Comparison of ENCODE assay signal across 1 cellular context in genomic region chr5:32013658-32014057, GRCh38.
TF ChIP-seq lines count a peak whose summit lies in the region.

No MANE protein-coding gene starts in this region.

TF ChIP-seq in GM23338, 12 proteins besides CTCF, POLR2A, EP300 and RAD21 (continued from another document):
- TF ChIP-seq ZNF462 (CRISPR knock-in tag; IDR thresholded peaks at IDR 0.05) (no peak), ZNF331 (CRISPR knock-in tag; IDR thresholded peaks at IDR 0.05; ENCODE audit: low read depth) (no peak), EZH2phosphoT487 (IDR thresholded peaks at IDR 0.05; ENCODE audit: unreplicated experiment) (no peak)
TF ChIP-seq in GM23338: peak in this region for 0.
